Comparison of ENCODE assay signal across 19 cellular contexts in the genomic region with DNA sequence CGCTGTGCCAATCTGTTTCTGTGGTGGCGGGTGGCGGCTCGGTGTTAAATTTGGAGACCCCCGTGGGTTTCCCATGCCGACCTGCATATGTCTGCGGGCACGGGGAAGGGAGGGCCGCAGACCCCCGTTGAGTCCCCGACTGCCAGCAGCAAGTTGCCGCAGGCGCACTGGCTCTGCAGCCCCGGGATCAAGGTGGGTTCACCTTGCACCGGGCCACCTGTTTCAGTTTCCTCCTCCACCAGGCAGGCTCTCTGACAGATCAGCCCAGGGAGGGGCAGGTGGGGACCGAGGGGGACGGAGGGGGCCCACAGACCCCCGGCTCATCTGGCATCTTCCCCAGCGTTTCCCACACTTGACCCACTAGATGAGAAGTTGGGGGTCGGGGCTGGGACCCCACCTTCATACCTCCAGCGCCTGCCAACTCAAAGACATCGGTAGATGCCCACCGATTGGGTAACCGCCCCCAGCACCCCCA.
DNase-seq lines count a peak whose midpoint lies in the region; ATAC-seq and TF ChIP-seq lines count a peak whose summit lies in the region.
"Had no signal": no experiment of that assay in that cellular context is flagged by ENCODE, and none has a peak within 500 bp of the region (broad histone marks: within the 10 kb centered on the region; RNA-seq: fewer than 3 reads in every experiment).

No MANE protein-coding gene starts in this region.

- H3K4me3 Mint-ChIP-seq in T-cell: no peak overlapping the region

- no peak overlapping the region for H2BK5ac ChIP-seq in trophoblast cell (ENCODE audit: low read depth, low read length, poor library complexity)

- H3K9me3 ChIP-seq in fibroblast of lung (ENCODE audit: control insufficient read depth, insufficient read depth, low read depth, low read length): no peaks in the 10 kb centered on the region
- H3K9me3 ChIP-seq in trophoblast cell (ENCODE audit: insufficient read depth, low read depth, low read length): no peaks in the 10 kb centered on the region
- H3K9me3 ChIP-seq in aorta (ENCODE audit: control insufficient read depth, low read length): no peaks in the 10 kb centered on the region
- H3K9me3 ChIP-seq: HAP-1, left lung, SJSA1, suprapubic skin had no signal

- POLR2A ChIA-PET in T-cell (lab: Charles Lee): no interaction called here

- H4K91ac ChIP-seq in trophoblast cell (ENCODE audit: low read depth, low read length): no peak overlapping the region

- peaks cover 15 to 18% (median 18%) of the 10 kb centered on the region in 3 donors for H3K4me1 Mint-ChIP-seq in T-cell

- no peak overlapping the region for H3K9ac ChIP-seq in fibroblast of lung (ENCODE audit: insufficient read depth, low read length)
- H3K9ac ChIP-seq in trophoblast cell (ENCODE audit: low read length): no peak overlapping the region

- H3K4me2 ChIP-seq in fibroblast of lung (ENCODE audit: extremely low read depth, insufficient read depth, low read length): peak overlapping the region; percentile 82
- H3K4me2 ChIP-seq in trophoblast cell (ENCODE audit: low read length): no peak overlapping the region

- no peak overlapping the region for H3K23ac ChIP-seq in trophoblast cell (ENCODE audit: low read length)

- H3K18ac ChIP-seq in trophoblast cell (ENCODE audit: low read length): peak overlapping the region; percentile 40

- H4K12ac ChIP-seq in trophoblast cell (ENCODE audit: low read depth, low read length): no peak overlapping the region

- H2BK120ac ChIP-seq in trophoblast cell (ENCODE audit: insufficient read depth, low read length, poor library complexity): no peak overlapping the region

- no peak overlapping the region for H3K27ac ChIP-seq in fibroblast of lung (ENCODE audit: insufficient read depth, low read length)
- H3K27ac ChIP-seq in trophoblast cell (ENCODE audit: low read depth, low read length): no peak overlapping the region
- no peak overlapping the region for H3K27ac ChIP-seq in aorta (ENCODE audit: low read depth in 1 of 2, low read length in 2 of 2)
- H3K27ac ChIP-seq: SJSA1, suprapubic skin had no signal

- TF ChIP-seq CTCF in fibroblast of lung (conservative IDR thresholded peaks at IDR 0.05 in 1 of 2, IDR thresholded peaks at IDR 0.05 in 1 of 2; ENCODE audit: low read depth in 1 of 2, low read length in 2 of 2): no peak

- intact Hi-C loops in Right ventricle myocardium superior (cut with DNase I) (no loop called here), cardiac septum (cut with DNase I) (no loop called here), aorta (cut with DNase I) (no loop called here)

- no peak overlapping the region for H3K27ac Mint-ChIP-seq in T-cell
- H3K27ac Mint-ChIP-seq: natural killer cell treated with Interleukin-12 subunit alpha and Interleukin-12 subunit beta and Interleukin-15 and Interleukin-18, amount 100 ng/mL, for 72 hours had no signal

- H4K8ac ChIP-seq in trophoblast cell (ENCODE audit: low read depth, low read length): no peak overlapping the region

- no peaks in the 10 kb centered on the region for H3K79me1 ChIP-seq in trophoblast cell (ENCODE audit: low read length)

- no peak overlapping the region for H2BK12ac ChIP-seq in trophoblast cell (ENCODE audit: low read length)

- H2AK5ac ChIP-seq in trophoblast cell (ENCODE audit: low read length): no peak overlapping the region

- H3K27me3 ChIP-seq in fibroblast of lung (ENCODE audit: control insufficient read depth, insufficient read depth, low read length) (no peaks in the 10 kb centered on the region), trophoblast cell (ENCODE audit: insufficient read depth, low read length) (no peaks in the 10 kb centered on the region), aorta (ENCODE audit: control insufficient read depth in 1 of 2, insufficient read depth in 2 of 2, low read length in 1 of 2) (no peaks in the 10 kb centered on the region)
- H3K27me3 ChIP-seq: left lung, SJSA1, suprapubic skin had no signal

- H3K9me3 Mint-ChIP-seq in T-cell: no peaks in the 10 kb centered on the region
- H3K9me3 Mint-ChIP-seq: natural killer cell treated with Interleukin-12 subunit alpha and Interleukin-12 subunit beta and Interleukin-15 and Interleukin-18, amount 100 ng/mL, for 72 hours had no signal

- H3K4me1 ChIP-seq in fibroblast of lung (ENCODE audit: control insufficient read depth, extremely low read depth, insufficient read depth, low read length): peaks cover 9% of the 10 kb centered on the region
- H3K4me1 ChIP-seq in trophoblast cell (ENCODE audit: control insufficient read depth in 1 of 2, insufficient read depth in 2 of 2, low read length in 2 of 2): peaks cover 8 to 10% of the 10 kb centered on the region in 2 experiments
- no peaks in the 10 kb centered on the region for H3K4me1 ChIP-seq in aorta (ENCODE audit: control insufficient read depth in 1 of 2, insufficient read depth in 2 of 2, low read length in 2 of 2)
- H3K4me1 ChIP-seq: HAP-1, SJSA1, suprapubic skin had no signal

- no CpG with 5 or more reads among the region's 24 CpGs for WGBS in trophoblast cell (ENCODE audit: extremely low coverage, insufficient coverage, insufficient read length)
- 77 to 80% methylated on average over 24 of the region's 24 CpGs for WGBS in aorta, 2 donors

- peaks cover 3% of the 10 kb centered on the region for H3K79me2 ChIP-seq in fibroblast of lung (ENCODE audit: control insufficient read depth, insufficient read depth, low read length)
- peaks cover 2% of the 10 kb centered on the region for H3K79me2 ChIP-seq in trophoblast cell (ENCODE audit: control insufficient read depth, insufficient read depth, low read length, poor library complexity)

- H3K4me3 ChIP-seq in fibroblast of lung (replicated peaks in 1 of 4; ENCODE audit: control extremely low read depth in 1 of 4, insufficient read depth in 1 of 4, low read depth in 3 of 4, low read length in 4 of 4) (peak overlapping the region in 1 of 4 experiments; percentile 44), trophoblast cell (ENCODE audit: low read depth, low read length) (no peak overlapping the region), aorta (ENCODE audit: low read length in 2 of 2) (no peak overlapping the region)
- H3K4me3 ChIP-seq: HAP-1, left lung, SJSA1, suprapubic skin had no signal

- peak overlapping the region; percentile 19 for H3K4ac ChIP-seq in trophoblast cell (ENCODE audit: low read depth, low read length)

- no peak for ATAC-seq in Right ventricle myocardium superior (ENCODE audit: poor library complexity)
- ATAC-seq in aorta (ENCODE audit: low FRiP score): peak; percentile 17
- ATAC-seq in T-cell (replicated peaks in 1 of 4): no peak
- ATAC-seq in HG03354 (IDR thresholded peaks at IDR 0.05; ENCODE audit: poor library complexity, severe bottlenecking, unreplicated experiment): no peak
- ATAC-seq: left lung had no signal

- CTCF ChIA-PET in T-cell (lab: Charles Lee): no interaction called here

- no peak overlapping the region for H3K14ac ChIP-seq in trophoblast cell (ENCODE audit: low read length)

- H3K36me3 ChIP-seq in fibroblast of lung (ENCODE audit: control insufficient read depth, insufficient read depth, low read length) (peaks cover 2% of the 10 kb centered on the region), trophoblast cell (ENCODE audit: control insufficient read depth in 1 of 2, insufficient read depth in 2 of 2, low read length in 2 of 2) (peaks cover 20 to 23% of the 10 kb centered on the region in 2 experiments), aorta (ENCODE audit: control insufficient read depth in 1 of 2, insufficient read depth in 2 of 2, low read length in 1 of 2) (no peaks in the 10 kb centered on the region)

- H2AFZ ChIP-seq in fibroblast of lung (ENCODE audit: low read length): no peak overlapping the region
- no peak overlapping the region for H2AFZ ChIP-seq in trophoblast cell (ENCODE audit: insufficient read depth, low read length, poor library complexity)

- H3K36me3 Mint-ChIP-seq in T-cell: peaks cover 32% of the 10 kb centered on the region
- H3K36me3 Mint-ChIP-seq: natural killer cell treated with Interleukin-12 subunit alpha and Interleukin-12 subunit beta and Interleukin-15 and Interleukin-18, amount 100 ng/mL, for 72 hours had no signal

- no peaks in the 10 kb centered on the region for H4K20me1 ChIP-seq in fibroblast of lung (ENCODE audit: control insufficient read depth, extremely low read depth, insufficient read depth, low read length)

- peak; percentile 48 for DNase-seq in Right ventricle myocardium superior
- DNase-seq in cardiac septum (ENCODE audit: low spot score): no peak
- no peak for DNase-seq in fibroblast of lung (ENCODE audit: low read depth in 2 of 2)
- no peak for DNase-seq in trophoblast cell
- peak; percentile 41 to 62 for DNase-seq in aorta
- DNase-seq in activated CD4-positive, alpha-beta T cell treated with anti-CD3 and anti-CD28 coated beads for 1 hour: no peak
- no peak for DNase-seq in T-cell
- DNase-seq: activated CD4-positive, alpha-beta T cell treated with anti-CD3 and anti-CD28 coated beads for 48 hours; activated naive CD4-positive, alpha-beta T cell; DMS79 treated with DMSO at 0.1 percent for 48 hours; NCI-H510A; stimulated activated CD4-positive, alpha-beta T cell treated with anti-CD3 and anti-CD28 coated beads, Interleukin-4, amount 100 ng/mL, for 1 hour; T-helper 9 cell had no signal

- no peaks in the 10 kb centered on the region for H3K27me3 Mint-ChIP-seq in T-cell
- H3K27me3 Mint-ChIP-seq: natural killer cell treated with Interleukin-12 subunit alpha and Interleukin-12 subunit beta and Interleukin-15 and Interleukin-18, amount 100 ng/mL, for 72 hours had no signal

Comparison
In these comparisons a context has a peak if more than half of its experiments do, and no peak if none do; other contexts are left out.
1. DNase-seq: peak in Right ventricle myocardium superior (single experiment) and aorta (2 of 2); none in cardiac septum (single experiment), fibroblast of lung (0 of 2), trophoblast cell (0 of 2), activated CD4-positive, alpha-beta T cell treated with anti-CD3 and anti-CD28 coated beads for 1 hour (single experiment) and T-cell (0 of 34).